ENCODE assay signal across 11 cellular contexts in the genomic region with DNA sequence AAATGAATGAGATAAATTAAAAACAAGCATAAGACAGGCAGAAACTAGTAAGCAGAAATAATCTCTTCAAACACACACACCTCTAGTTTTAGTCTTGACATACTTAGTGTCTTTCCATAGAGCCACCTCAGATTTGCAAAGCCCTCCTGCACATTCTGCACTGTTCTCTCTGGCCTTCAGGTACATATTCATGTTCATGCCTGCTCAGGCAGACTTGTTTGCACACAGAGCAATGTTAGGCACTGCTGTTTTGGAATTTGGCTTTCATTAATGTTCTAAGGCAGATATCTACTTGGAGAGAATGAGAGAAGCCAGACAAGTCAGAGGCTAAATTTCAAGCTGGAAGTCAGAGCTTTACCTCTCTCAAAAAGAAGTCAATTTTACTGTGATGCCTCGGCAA. TPM values are rescaled to one million over a fixed set of nuclear protein-coding genes. Genes with fewer than 3 reads are reported as not detected.
DNase-seq lines count a peak whose midpoint lies in the region; ATAC-seq, FAIRE-seq and TF ChIP-seq lines count a peak whose summit lies in the region.
"Had no signal": no experiment of that assay in that cellular context is flagged by ENCODE, and none has a peak within 500 bp of the region (broad histone marks: within the 10 kb centered on the region; RNA-seq: fewer than 3 reads in every experiment).

No MANE protein-coding gene starts in this region.

- H3K9ac ChIP-seq in HUES6 (ENCODE audit: low read length) = no peak overlapping the region
- H3K9ac ChIP-seq in astrocyte (ENCODE audit: low read length) = no peak overlapping the region

- 62% methylated on average over 1 of the region's 1 CpG for WGBS in suprapubic skin

- no peak for TF ChIP-seq CTCF in astrocyte (IDR thresholded peaks at IDR 0.05; ENCODE audit: insufficient read depth, low read depth, low read length)
- no peak for TF ChIP-seq CTCF in suprapubic skin (IDR thresholded peaks at IDR 0.05)
- TF ChIP-seq CTCF in foreskin fibroblast (IDR thresholded peaks at IDR 0.05; ENCODE audit: low read depth, low read length) = no peak

- H3K79me2 ChIP-seq in astrocyte (ENCODE audit: insufficient read depth, low read length) = peaks cover 64% of the 10 kb centered on the region

- peaks cover 35% of the 10 kb centered on the region for H4K20me1 ChIP-seq in astrocyte (ENCODE audit: insufficient read depth, low read length)

- ATAC-seq in left ventricle myocardium superior = peak; percentile 80

- no peaks in the 10 kb centered on the region for H3K27me3 Mint-ChIP-seq in astrocyte (ENCODE audit: low read depth, unreplicated experiment)

- intact Hi-C loops in left ventricle myocardium superior (cut with micrococcal nuclease) = no loop called here

- no peak overlapping the region for H3K4me3 ChIP-seq in HUES6 (ENCODE audit: low read depth, low read length)
- H3K4me3 ChIP-seq in astrocyte (ENCODE audit: insufficient read depth, low read depth, low read length) = no peak overlapping the region
- no peak overlapping the region for H3K4me3 ChIP-seq in suprapubic skin
- no peak overlapping the region for H3K4me3 ChIP-seq in foreskin fibroblast (ENCODE audit: low read depth in 1 of 2, low read length in 2 of 2)

- H3K27me3 ChIP-seq in HUES6 (ENCODE audit: control insufficient read depth, insufficient read depth, low read length) = no peaks in the 10 kb centered on the region
- H3K27me3 ChIP-seq in astrocyte (ENCODE audit: insufficient read depth, low read length) = no peaks in the 10 kb centered on the region
- no peaks in the 10 kb centered on the region for H3K27me3 ChIP-seq in suprapubic skin
- H3K27me3 ChIP-seq: BE2C had no signal

- H3K27ac Mint-ChIP-seq in astrocyte (ENCODE audit: unreplicated experiment) = peak overlapping the region; percentile 6
- H3K27ac Mint-ChIP-seq: T-helper 1 cell treated with Interleukin-12 subunit alpha and Interleukin-12 subunit beta and Interleukin-4 antibody, amounts not matched to agents 30 μg/mL and 1 μg/mL, for 36 hours had no signal

- H3K27ac ChIP-seq in HUES6 (ENCODE audit: low read depth, low read length) (0 out of 2 replicates have a peak overlapping the region, but pooled peaks have one; percentile 16), astrocyte (ENCODE audit: low read depth, low read length) (no peak overlapping the region), suprapubic skin (peak overlapping the region; percentile 74)

- H3K36me3 ChIP-seq in HUES6 (ENCODE audit: control insufficient read depth, insufficient read depth, low read length) (no peaks in the 10 kb centered on the region; the same call in 1 of the 2 replicates), astrocyte (ENCODE audit: insufficient read depth, low read length) (no peaks in the 10 kb centered on the region), suprapubic skin (no peaks in the 10 kb centered on the region)
- H3K36me3 ChIP-seq: BE2C had no signal

- peaks cover 9% of the 10 kb centered on the region for H3K36me3 Mint-ChIP-seq in astrocyte (ENCODE audit: low read depth, unreplicated experiment)

- H3K4me1 Mint-ChIP-seq in astrocyte (ENCODE audit: low read depth, unreplicated experiment) = peaks cover 43% of the 10 kb centered on the region

- no peak for FAIRE-seq in astrocyte (lab: Jason Lieb, UNC)
- FAIRE-seq: H1 had no signal

- DNase-seq in astrocyte (ENCODE audit: low read depth) (no peak), left ventricle myocardium superior (no peak), suprapubic skin (ENCODE audit: low spot score in 2 of 2) (no peak), foreskin fibroblast (no peak), HPDE6-E6E7 (ENCODE audit: extremely low spot score) (no peak)
- no peak for DNase-seq in stimulated activated naive CD4-positive, alpha-beta T cell treated with Interleukin-2 at 50 U/mL for 16 hours (lab: John Stamatoyannopoulos, UW)
- DNase-seq: BE2C; NK-92 treated with Interleukin-12 subunit alpha and Interleukin-12 subunit beta, amount 100 ng/mL, for 24 hours had no signal

- no peak for TF ChIP-seq POLR2A in suprapubic skin (IDR thresholded peaks at IDR 0.05)

- no peak overlapping the region for H3K4me3 Mint-ChIP-seq in astrocyte (ENCODE audit: unreplicated experiment)
- H3K4me3 Mint-ChIP-seq: T-helper 1 cell treated with Interleukin-12 subunit alpha and Interleukin-12 subunit beta and Interleukin-4 antibody, amounts not matched to agents 30 μg/mL and 1 μg/mL, for 36 hours had no signal

- no peaks in the 10 kb centered on the region for H3K9me3 Mint-ChIP-seq in astrocyte (ENCODE audit: unreplicated experiment)
- H3K9me3 Mint-ChIP-seq: T-helper 1 cell treated with Interleukin-12 subunit alpha and Interleukin-12 subunit beta and Interleukin-4 antibody, amounts not matched to agents 30 μg/mL and 1 μg/mL, for 36 hours had no signal

- H3K4me1 ChIP-seq in HUES6 (ENCODE audit: control insufficient read depth, insufficient read depth, low read length) = peaks cover 22% of the 10 kb centered on the region
- peaks cover 11% of the 10 kb centered on the region for H3K4me1 ChIP-seq in astrocyte (ENCODE audit: insufficient read depth, low read length)
- peaks cover 42% of the 10 kb centered on the region for H3K4me1 ChIP-seq in suprapubic skin
- H3K4me1 ChIP-seq: BE2C had no signal

- TF ChIP-seq EP300 in suprapubic skin (IDR thresholded peaks at IDR 0.05) = no peak

- H3K9me3 ChIP-seq in HUES6 (ENCODE audit: control insufficient read depth, insufficient read depth, low read depth, low read length) = no peaks in the 10 kb centered on the region
- no peaks in the 10 kb centered on the region for H3K9me3 ChIP-seq in astrocyte (ENCODE audit: insufficient read depth, low read depth, low read length)
- H3K9me3 ChIP-seq in suprapubic skin = no peaks in the 10 kb centered on the region
- H3K9me3 ChIP-seq: BE2C had no signal

- no peak overlapping the region for H3K4me2 ChIP-seq in astrocyte (ENCODE audit: low read length)

- no peak overlapping the region for H2AFZ ChIP-seq in astrocyte (ENCODE audit: low read depth, low read length)

RNA-seq across cellular contexts. Expression of gene DST, which starts 21.3 kb away (rescaled TPM):
- 352 and 442 TPM in 2 replicates for total RNA-seq in astrocyte
- 225 TPM for total RNA-seq in left ventricle myocardium superior
- total RNA-seq in suprapubic skin = 1,000 to 10,000 TPM in 1 of 4 donors, 100 to 1,000 TPM in 3; 637 to 1,048 (median 751) TPM
